1 cellular context compared by ENCODE assay signal in genomic region chr10:91627344-91628102, GRCh38.
TF ChIP-seq lines count a peak whose summit lies in the region.

No MANE protein-coding gene starts in this region.

TF ChIP-seq in HepG2, 621 proteins besides CTCF, POLR2A, EP300 and RAD21 (continued from another document):
- no peak for TF ChIP-seq PREB (CRISPR knock-in tag; IDR thresholded peaks at IDR 0.05)
